31 cellular contexts compared by ENCODE assay signal in genomic region chr14:57879516-57879915, GRCh38.
"Had no signal": no experiment of that assay in that cellular context is flagged by ENCODE, and none has a peak within 500 bp of the region (broad histone marks: within the 10 kb centered on the region; RNA-seq: fewer than 3 reads in every experiment).

No MANE protein-coding gene starts in this region.

- H3K36me3 ChIP-seq: MG63, SJCRH30 had no signal

- H3K27me3 ChIP-seq: MG63, SJCRH30 had no signal

- ATAC-seq: activated CD4-positive, alpha-beta T cell treated with anti-CD3 and anti-CD28 coated beads for 36 hours; activated CD4-positive, CD25-positive, alpha-beta regulatory T cell treated with anti-CD3 and anti-CD28 coated beads, Interleukin-2, amount 50 U/mL, for 24 hours; activated CD8-positive, alpha-beta T cell treated with anti-CD3 and anti-CD28 coated beads, Interleukin-2, amount 10 ng/mL, durations not matched to agents 7 days and 5 days; activated naive CD8-positive, alpha-beta T cell treated with anti-CD3 and anti-CD28 coated beads, Interleukin-2, amount 50 U/mL, for 24 hours; activated T-cell treated with anti-CD3 and anti-CD28 coated beads, Interleukin-2, amount 50 U/mL, for 4 hours had no signal

- DNase-seq: activated CD4-positive, alpha-beta T cell treated with anti-CD3 and anti-CD28 coated beads for 36 hours; activated CD4-positive, alpha-beta T cell treated with anti-CD3 and anti-CD28 coated beads, Interleukin-2, amount 10 ng/mL, durations not matched to agents 7 days and 5 days; activated CD4-positive, alpha-beta T cell treated with anti-CD3 and anti-CD28 coated beads, Interleukin-2, amount 50 U/mL, for 48 hours; activated CD8-positive, alpha-beta memory T cell treated with anti-CD3 and anti-CD28 coated beads, Interleukin-2, amount 50 U/mL, for 4 hours; activated CD8-positive, alpha-beta T cell treated with anti-CD3 and anti-CD28 coated beads, Interleukin-2, amount 10 ng/mL, durations not matched to agents 7 days and 5 days; activated naive CD4-positive, alpha-beta T cell treated with anti-CD3 and anti-CD28 coated beads, Interleukin-2, amount 10 ng/mL, durations not matched to agents 7 days and 5 days; activated naive CD8-positive, alpha-beta T cell treated with anti-CD3 and anti-CD28 coated beads, Interleukin-2, amount 50 U/mL, for 24 hours; activated T-cell treated with anti-CD3 and anti-CD28 coated beads for 4 hours; activated T-cell treated with anti-CD3 and anti-CD28 coated beads, Interleukin-2, amount 50 U/mL, for 4 hours; anterior cingulate cortex; caudate nucleus; cerebellar nuclear complex; Kasumi-1; KG1; MG63; NCI-H1048; NCI-H1105 treated with DMSO at 0.1 percent for 48 hours; NCI-H1436 treated with DMSO at 0.1 percent for 48 hours; NCI-H187; NCI-H2029 treated with DMSO at 0.1 percent for 48 hours; NCI-H2107; NCI-H226; NCI-H446 treated with DMSO at 0.1 percent for 48 hours; NCI-H524; NCI-H69; NK-92 treated with Interleukin-12 subunit alpha and Interleukin-12 subunit beta, amount 100 ng/mL, for 24 hours; PC-9; Right ventricle myocardium superior; SJCRH30; SK-N-SH had no signal

- H3K9ac ChIP-seq: SK-N-SH had no signal

- H3K4me1 ChIP-seq: SJCRH30 had no signal

- H3K4me3 ChIP-seq: MG63, PC-9, SJCRH30 had no signal

- H3K9me3 ChIP-seq: MG63, SJCRH30, SK-N-SH had no signal

- H3K27ac ChIP-seq: PC-9, SJCRH30 had no signal
